14 cellular contexts compared by ENCODE assay signal in genomic region chr1:149942885-149943284, GRCh38. TPM values are rescaled to one million over a fixed set of nuclear protein-coding genes. Genes with fewer than 3 reads are reported as not detected.
DNase-seq lines count a peak whose midpoint lies in the region; ATAC-seq and TF ChIP-seq lines count a peak whose summit lies in the region.
"Had no signal": no experiment of that assay in that cellular context is flagged by ENCODE, and none has a peak within 500 bp of the region (broad histone marks: within the 10 kb centered on the region; RNA-seq: fewer than 3 reads in every experiment).

No MANE protein-coding gene starts in this region.

- H3K4me3 Mint-ChIP-seq in activated naive CD8-positive, alpha-beta T cell treated with anti-CD3 and anti-CD28 coated beads, Interleukin-2, amount 10 ng/mL, durations not matched to agents 7 days and 5 days: no peak overlapping the region
- no peak overlapping the region for H3K4me3 Mint-ChIP-seq in activated naive CD8-positive, alpha-beta T cell treated with anti-CD3 and anti-CD28 coated beads for 36 hours
- H3K4me3 Mint-ChIP-seq in activated T-helper 17 cell treated with anti-CD3 and anti-CD28 coated beads, Interleukin-2, amount 50 U/mL, for 72 hours: no peak overlapping the region
- H3K4me3 Mint-ChIP-seq in type B pancreatic cell: no peak overlapping the region
- H3K4me3 Mint-ChIP-seq: activated B cell treated with CpG ODN at 0.5 μM for 24 hours; CD4-positive, alpha-beta T cell had no signal

- peaks cover 7% of the 10 kb centered on the region for H3K36me3 Mint-ChIP-seq in activated naive CD8-positive, alpha-beta T cell treated with anti-CD3 and anti-CD28 coated beads, Interleukin-2, amount 10 ng/mL, durations not matched to agents 7 days and 5 days
- H3K36me3 Mint-ChIP-seq in activated naive CD8-positive, alpha-beta T cell treated with anti-CD3 and anti-CD28 coated beads for 36 hours: peaks cover 16% of the 10 kb centered on the region
- H3K36me3 Mint-ChIP-seq in activated T-helper 17 cell treated with anti-CD3 and anti-CD28 coated beads, Interleukin-2, amount 50 U/mL, for 72 hours (ENCODE audit: low read depth): peaks cover 45% of the 10 kb centered on the region
- H3K36me3 Mint-ChIP-seq in type B pancreatic cell: peaks cover 18% of the 10 kb centered on the region

- CTCF ChIA-PET in OCI-LY7 (lab: Charles Lee; ENCODE audit: unreplicated experiment): no interaction called here

- H3K79me2 ChIP-seq in hepatocyte: peaks cover 4% of the 10 kb centered on the region
- H3K79me2 ChIP-seq in OCI-LY7 (ENCODE audit: insufficient read depth, low read depth, low read length): no peaks in the 10 kb centered on the region

- H3K36me3 ChIP-seq in hepatocyte (replicated peaks; ENCODE audit: insufficient read depth, low read depth) (no peaks in the 10 kb centered on the region), OCI-LY7 (ENCODE audit: insufficient read depth, low read length) (no peaks in the 10 kb centered on the region)

- intact Hi-C loops in OCI-LY7 (cut with micrococcal nuclease; ENCODE audit: unreplicated experiment): no loop called here

- H3K27ac ChIP-seq in hepatocyte (peak overlapping the region; percentile 60), OCI-LY7 (ENCODE audit: low read depth, low read length, poor library complexity, severe bottlenecking) (no peak overlapping the region)

- H3K9me3 ChIP-seq in hepatocyte (ENCODE audit: low read depth) (no peaks in the 10 kb centered on the region), OCI-LY7 (ENCODE audit: low read length) (no peaks in the 10 kb centered on the region)
- H3K9me3 ChIP-seq: tibial nerve had no signal

- no peaks in the 10 kb centered on the region for H3K27me3 ChIP-seq in hepatocyte
- H3K27me3 ChIP-seq: tibial nerve had no signal

- H3K27me3 Mint-ChIP-seq in activated naive CD8-positive, alpha-beta T cell treated with anti-CD3 and anti-CD28 coated beads, Interleukin-2, amount 10 ng/mL, durations not matched to agents 7 days and 5 days: no peaks in the 10 kb centered on the region
- no peaks in the 10 kb centered on the region for H3K27me3 Mint-ChIP-seq in activated naive CD8-positive, alpha-beta T cell treated with anti-CD3 and anti-CD28 coated beads for 36 hours
- H3K27me3 Mint-ChIP-seq in activated T-helper 17 cell treated with anti-CD3 and anti-CD28 coated beads, Interleukin-2, amount 50 U/mL, for 72 hours: no peaks in the 10 kb centered on the region
- H3K27me3 Mint-ChIP-seq in type B pancreatic cell: no peaks in the 10 kb centered on the region
- H3K27me3 Mint-ChIP-seq: activated B cell treated with CpG ODN at 0.5 μM for 24 hours; CD4-positive, alpha-beta T cell had no signal

- BruUV-seq in OCI-LY7 (replicated peaks; lab: Mats Ljungman, UMichigan): no TSS peak

- H3K4me1 ChIP-seq in hepatocyte (ENCODE audit: insufficient read depth) (peaks cover 14% of the 10 kb centered on the region), OCI-LY7 (ENCODE audit: insufficient read depth, low read length, poor library complexity, severe bottlenecking) (peaks cover under 1% of the 10 kb centered on the region)

- H3K9me2 ChIP-seq in hepatocyte (replicated peaks; ENCODE audit: insufficient read depth) (no peaks in the 10 kb centered on the region), OCI-LY7 (ENCODE audit: insufficient read depth, low read length) (no peaks in the 10 kb centered on the region)

- DNase-seq in activated naive CD8-positive, alpha-beta T cell treated with anti-CD3 and anti-CD28 coated beads, Interleukin-2, amount 10 ng/mL, durations not matched to agents 7 days and 5 days: no peak
- DNase-seq in activated naive CD8-positive, alpha-beta T cell treated with anti-CD3 and anti-CD28 coated beads for 36 hours: no peak
- DNase-seq in hepatocyte (ENCODE audit: low spot score): no peak
- DNase-seq in type B pancreatic cell (ENCODE audit: extremely low spot score, unreplicated experiment): no peak
- no peak for DNase-seq in OCI-LY7 (ENCODE audit: low spot score)
- DNase-seq in ecto neural progenitor cell (ENCODE audit: low spot score): no peak
- DNase-seq: activated B cell treated with CpG ODN at 0.5 μM for 24 hours; activated naive CD4-positive, alpha-beta T cell treated with Interleukin-2 at 50 U/mL for 16 hours; CD4-positive, alpha-beta T cell; stimulated activated CD4-positive, alpha-beta T cell treated with anti-CD3 and anti-CD28 coated beads, Interleukin-4, amount 100 ng/mL, for 1 hour; stimulated activated CD8-positive, alpha-beta memory T cell treated with anti-CD3 and anti-CD28 coated beads, Interleukin-4, amount 100 ng/mL, for 48 hours had no signal

- TF ChIP-seq CTCF in hepatocyte (IDR thresholded peaks at IDR 0.05; ENCODE audit: poor library complexity) (no peak), type B pancreatic cell (conservative IDR thresholded peaks at IDR 0.05) (no peak), OCI-LY7 (conservative IDR thresholded peaks at IDR 0.05; ENCODE audit: low read length) (no peak)

- H3K4me3 ChIP-seq in hepatocyte: no peak overlapping the region
- no peak overlapping the region for H3K4me3 ChIP-seq in OCI-LY7 (ENCODE audit: low read depth, low read length, poor library complexity, severe bottlenecking)
- H3K4me3 ChIP-seq: tibial nerve had no signal

- no peaks in the 10 kb centered on the region for H3K9me3 Mint-ChIP-seq in activated naive CD8-positive, alpha-beta T cell treated with anti-CD3 and anti-CD28 coated beads, Interleukin-2, amount 10 ng/mL, durations not matched to agents 7 days and 5 days
- H3K9me3 Mint-ChIP-seq in activated naive CD8-positive, alpha-beta T cell treated with anti-CD3 and anti-CD28 coated beads for 36 hours: no peaks in the 10 kb centered on the region
- H3K9me3 Mint-ChIP-seq in activated T-helper 17 cell treated with anti-CD3 and anti-CD28 coated beads, Interleukin-2, amount 50 U/mL, for 72 hours: no peaks in the 10 kb centered on the region
- no peaks in the 10 kb centered on the region for H3K9me3 Mint-ChIP-seq in type B pancreatic cell
- H3K9me3 Mint-ChIP-seq: activated B cell treated with CpG ODN at 0.5 μM for 24 hours; CD4-positive, alpha-beta T cell had no signal

- H3K4me1 Mint-ChIP-seq in activated naive CD8-positive, alpha-beta T cell treated with anti-CD3 and anti-CD28 coated beads, Interleukin-2, amount 10 ng/mL, durations not matched to agents 7 days and 5 days: peaks cover 20% of the 10 kb centered on the region
- peaks cover 25% of the 10 kb centered on the region for H3K4me1 Mint-ChIP-seq in activated naive CD8-positive, alpha-beta T cell treated with anti-CD3 and anti-CD28 coated beads for 36 hours
- peaks cover 18% of the 10 kb centered on the region for H3K4me1 Mint-ChIP-seq in activated T-helper 17 cell treated with anti-CD3 and anti-CD28 coated beads, Interleukin-2, amount 50 U/mL, for 72 hours
- peaks cover 26% of the 10 kb centered on the region for H3K4me1 Mint-ChIP-seq in type B pancreatic cell (ENCODE audit: unreplicated experiment)
- H3K4me1 Mint-ChIP-seq: activated B cell treated with CpG ODN at 0.5 μM for 24 hours had no signal

- no peaks in the 10 kb centered on the region for H4K20me1 ChIP-seq in hepatocyte (ENCODE audit: insufficient read depth, poor library complexity, severe bottlenecking)
- no peaks in the 10 kb centered on the region for H4K20me1 ChIP-seq in OCI-LY7 (ENCODE audit: insufficient read depth, low read length)

- POLR2A ChIA-PET in activated naive CD8-positive, alpha-beta T cell treated with anti-CD3 and anti-CD28 coated beads, Interleukin-2, amount 10 ng/mL, durations not matched to agents 7 days and 5 days (lab: Charles Lee): interaction anchor here (0.6 to 4.2 kb wide), 3 partner anchors 8 to 55 kb away, joined by 3 to 16 read pairs (median 12); a partner anchor contains a TSS
- POLR2A ChIA-PET in OCI-LY7 (lab: Charles Lee): no interaction called here

- ATAC-seq in activated naive CD8-positive, alpha-beta T cell treated with anti-CD3 and anti-CD28 coated beads, Interleukin-2, amount 10 ng/mL, durations not matched to agents 7 days and 5 days (ENCODE audit: low read depth): no peak
- ATAC-seq in activated T-helper 17 cell treated with anti-CD3 and anti-CD28 coated beads, Interleukin-2, amount 50 U/mL, for 72 hours (replicated peaks): no peak
- no peak for ATAC-seq in HG03025 (IDR thresholded peaks at IDR 0.05; ENCODE audit: low FRiP score, unreplicated experiment)

- WGBS in hepatocyte (ENCODE audit: low lambda C conversion rate, missing lambda C conversion rate): 52% methylated on average over 3 of the region's 3 CpGs

- H3K4me2 ChIP-seq in hepatocyte (no peak overlapping the region), OCI-LY7 (ENCODE audit: low read length) (no peak overlapping the region)

- H2AFZ ChIP-seq in hepatocyte (no peak overlapping the region), OCI-LY7 (ENCODE audit: low read length) (no peak overlapping the region)

- peak overlapping the region; percentile 26 for H3K27ac Mint-ChIP-seq in activated naive CD8-positive, alpha-beta T cell treated with anti-CD3 and anti-CD28 coated beads, Interleukin-2, amount 10 ng/mL, durations not matched to agents 7 days and 5 days
- no peak overlapping the region for H3K27ac Mint-ChIP-seq in activated naive CD8-positive, alpha-beta T cell treated with anti-CD3 and anti-CD28 coated beads for 36 hours
- peak overlapping the region; percentile 68 for H3K27ac Mint-ChIP-seq in activated T-helper 17 cell treated with anti-CD3 and anti-CD28 coated beads, Interleukin-2, amount 50 U/mL, for 72 hours
- peak overlapping the region; percentile 1 for H3K27ac Mint-ChIP-seq in type B pancreatic cell
- H3K27ac Mint-ChIP-seq: activated B cell treated with CpG ODN at 0.5 μM for 24 hours; CD4-positive, alpha-beta T cell had no signal

RNA-seq across cellular contexts. Expression of gene MTMR11, which starts 6.2 kb away (rescaled TPM):
- 1 to 10 TPM; 1.6 to 1.8 TPM for total RNA-seq in activated naive CD8-positive, alpha-beta T cell treated with anti-CD3 and anti-CD28 coated beads, Interleukin-2, amount 10 ng/mL, durations not matched to agents 7 days and 5 days
- 1 to 10 TPM in 1 of 2 experiments, under 1 TPM in 1; 0.94 to 1.8 TPM for total RNA-seq in activated naive CD8-positive, alpha-beta T cell treated with anti-CD3 and anti-CD28 coated beads for 36 hours
- total RNA-seq in activated T-helper 17 cell treated with anti-CD3 and anti-CD28 coated beads, Interleukin-2, amount 50 U/mL, for 72 hours: 1 to 10 TPM; 3.0 to 7.9 TPM
- total RNA-seq in hepatocyte: 34.8 and 37.0 TPM in 2 replicates
- 34.0 and 40.2 TPM in 2 replicates for polyA plus RNA-seq in hepatocyte
- total RNA-seq in type B pancreatic cell (ENCODE audit: low replicate concordance): 21.0 and 33.1 TPM in 2 replicates
- total RNA-seq in OCI-LY7 (2014; rRNA removed; shearing (Covaris generic)): 0.08 and 0.09 TPM in 2 replicates
- 0.24 TPM in 1 of 2 replicates, not detected in the other for total RNA-seq in OCI-LY7 (2022)
- total RNA-seq: activated B cell treated with CpG ODN at 0.5 μM for 24 hours had no signal

RNA-seq across cellular contexts. Expression of gene SF3B4, which starts 15.3 kb away (rescaled TPM):
- 10 to 100 TPM; 72.1 to 74.8 TPM for total RNA-seq in activated naive CD8-positive, alpha-beta T cell treated with anti-CD3 and anti-CD28 coated beads, Interleukin-2, amount 10 ng/mL, durations not matched to agents 7 days and 5 days
- 100 to 1,000 TPM; 111 to 112 TPM for total RNA-seq in activated naive CD8-positive, alpha-beta T cell treated with anti-CD3 and anti-CD28 coated beads for 36 hours
- total RNA-seq in activated T-helper 17 cell treated with anti-CD3 and anti-CD28 coated beads, Interleukin-2, amount 50 U/mL, for 72 hours: 10 to 100 TPM; 45.8 to 90.6 TPM
- 16.8 and 23.3 TPM in 2 replicates for total RNA-seq in hepatocyte
- polyA plus RNA-seq in hepatocyte: 58.6 and 68.0 TPM in 2 replicates
- total RNA-seq in type B pancreatic cell (ENCODE audit: low replicate concordance): 60.8 and 72.2 TPM in 2 replicates
- 16.7 and 18.0 TPM in 2 replicates for total RNA-seq in OCI-LY7 (2014; rRNA removed; shearing (Covaris generic))
- total RNA-seq in OCI-LY7 (2022): 64.6 and 70.4 TPM in 2 replicates

RNA-seq across cellular contexts. Expression of gene SV2A, which starts 25.2 kb away (rescaled TPM):
- total RNA-seq in activated naive CD8-positive, alpha-beta T cell treated with anti-CD3 and anti-CD28 coated beads, Interleukin-2, amount 10 ng/mL, durations not matched to agents 7 days and 5 days: 10 to 100 TPM; 23.9 to 27.5 TPM
- 10 to 100 TPM; 12.5 to 12.8 TPM for total RNA-seq in activated naive CD8-positive, alpha-beta T cell treated with anti-CD3 and anti-CD28 coated beads for 36 hours
- 1 to 10 TPM; 5.8 to 7.5 TPM for total RNA-seq in activated T-helper 17 cell treated with anti-CD3 and anti-CD28 coated beads, Interleukin-2, amount 50 U/mL, for 72 hours
- total RNA-seq in hepatocyte: 4.5 and 5.0 TPM in 2 replicates
- polyA plus RNA-seq in hepatocyte: 5.5 and 8.9 TPM in 2 replicates
- 5.4 and 16.2 TPM in 2 replicates for total RNA-seq in type B pancreatic cell (ENCODE audit: low replicate concordance)
- 1.0 and 1.3 TPM in 2 replicates for total RNA-seq in OCI-LY7 (2014; rRNA removed; shearing (Covaris generic))
- 1.2 and 1.9 TPM in 2 replicates for total RNA-seq in OCI-LY7 (2022)

RNA-seq across cellular contexts. Expression of gene BOLA1, which starts 43.5 kb away (rescaled TPM):
- 10 to 100 TPM; 23.7 to 25.4 TPM for total RNA-seq in activated naive CD8-positive, alpha-beta T cell treated with anti-CD3 and anti-CD28 coated beads, Interleukin-2, amount 10 ng/mL, durations not matched to agents 7 days and 5 days
- total RNA-seq in activated naive CD8-positive, alpha-beta T cell treated with anti-CD3 and anti-CD28 coated beads for 36 hours: 10 to 100 TPM; 20.6 to 22.6 TPM
- 10 to 100 TPM; 23.1 to 26.7 TPM for total RNA-seq in activated T-helper 17 cell treated with anti-CD3 and anti-CD28 coated beads, Interleukin-2, amount 50 U/mL, for 72 hours
- total RNA-seq in hepatocyte (8.5 and 16.1 TPM in 2 replicates), type B pancreatic cell (ENCODE audit: low replicate concordance) (15.6 and 20.1 TPM in 2 replicates), OCI-LY7 (2022) (9.4 and 10.2 TPM in 2 replicates)
- 19.0 and 20.6 TPM in 2 replicates for polyA plus RNA-seq in hepatocyte
- 9.4 and 9.6 TPM in 2 replicates for total RNA-seq in OCI-LY7 (2014; rRNA removed; shearing (Covaris generic))
